18 cellular contexts compared by ENCODE assay signal in the genomic region with DNA sequence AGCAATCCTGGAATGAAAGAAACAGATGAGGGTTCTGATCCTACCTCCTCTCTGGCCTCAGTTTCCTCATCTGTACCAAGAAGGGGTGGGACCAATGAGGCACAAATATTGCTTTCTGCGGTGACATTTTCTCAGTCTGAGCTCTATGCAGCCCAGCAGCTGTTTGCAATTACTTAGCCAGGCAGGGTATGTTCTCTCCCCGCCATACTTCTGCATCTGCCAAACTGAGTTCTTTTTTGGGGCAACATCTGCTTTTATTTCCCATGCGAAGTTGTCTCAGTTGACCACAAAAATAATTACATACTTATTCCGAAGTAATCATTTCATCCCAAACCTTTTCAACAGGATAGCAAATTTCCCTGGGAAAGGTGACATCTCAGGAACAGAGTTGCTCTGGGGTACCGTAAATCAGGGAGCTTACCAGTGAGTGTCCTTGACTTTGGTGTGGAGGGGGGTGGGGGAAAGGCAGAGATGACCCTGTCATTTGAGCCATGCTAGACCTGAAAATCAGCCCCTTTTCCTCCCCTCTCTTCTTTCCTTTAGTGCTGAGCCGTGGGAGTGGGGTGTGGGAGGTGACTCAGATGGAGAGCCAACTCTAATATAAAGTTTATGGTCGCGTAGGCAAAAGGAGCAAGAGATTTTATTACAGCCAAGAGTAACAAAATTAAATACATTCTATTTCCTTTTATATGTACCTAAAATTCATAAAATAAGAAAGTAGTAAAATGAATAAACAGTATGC.
DNase-seq lines count a peak whose midpoint lies in the region; ATAC-seq, FAIRE-seq and TF ChIP-seq lines count a peak whose summit lies in the region.
"Had no signal": no experiment of that assay in that cellular context is flagged by ENCODE, and none has a peak within 500 bp of the region (broad histone marks: within the 10 kb centered on the region; RNA-seq: fewer than 3 reads in every experiment).

No MANE protein-coding gene starts in this region.

- intact Hi-C loops in left ventricle myocardium superior (cut with micrococcal nuclease), result no loop called here
- intact Hi-C loops in activated naive CD4-positive, alpha-beta T cell treated with anti-CD3 and anti-CD28 coated beads for 36 hours (cut with micrococcal nuclease), result no loop called here

- H3K27me3 ChIP-seq in right atrium auricular region, result no peaks in the 10 kb centered on the region

- peaks cover 0 to 22% of the 10 kb centered on the region in 2 donors for H3K4me1 ChIP-seq in right atrium auricular region

- H3K27me3 Mint-ChIP-seq in nephron (ENCODE audit: low read depth), result no peaks in the 10 kb centered on the region
- no peaks in the 10 kb centered on the region for H3K27me3 Mint-ChIP-seq in activated naive CD4-positive, alpha-beta T cell treated with anti-CD3 and anti-CD28 coated beads for 36 hours (ENCODE audit: low read depth)

- DNase-seq in left ventricle myocardium superior (no peak), right atrium auricular region (ENCODE audit: low spot score) (no peak), left lobe of liver (ENCODE audit: low spot score) (no peak)
- DNase-seq in activated naive CD4-positive, alpha-beta T cell treated with anti-CD3 and anti-CD28 coated beads for 36 hours, result no peak
- DNase-seq: AML-193; Calu3; CD4-positive, alpha-beta T cell; HFFc6; KBM-7; NCI-H345; NCI-H526 treated with DMSO at 0.1 percent for 48 hours; OCI-M1 had no signal

- H3K27ac Mint-ChIP-seq in nephron, result peak overlapping the region; percentile 76 to 90 (median 82)
- H3K27ac Mint-ChIP-seq in activated naive CD4-positive, alpha-beta T cell treated with anti-CD3 and anti-CD28 coated beads for 36 hours, result no peak overlapping the region
- H3K27ac Mint-ChIP-seq: CD4-positive, alpha-beta T cell; GM23338; HFFc6 had no signal

- no peaks in the 10 kb centered on the region for H3K36me3 Mint-ChIP-seq in nephron (ENCODE audit: low read depth)
- no peaks in the 10 kb centered on the region for H3K36me3 Mint-ChIP-seq in activated naive CD4-positive, alpha-beta T cell treated with anti-CD3 and anti-CD28 coated beads for 36 hours (ENCODE audit: low read depth)

- H3K36me3 ChIP-seq in right atrium auricular region, result no peaks in the 10 kb centered on the region

- no peaks in the 10 kb centered on the region for H3K9me3 ChIP-seq in right atrium auricular region

- H3K4me3 ChIP-seq in right atrium auricular region, result no peak overlapping the region
- H3K4me3 ChIP-seq: GM23338 had no signal

- no peaks in the 10 kb centered on the region for H3K9me3 Mint-ChIP-seq in nephron
- no peaks in the 10 kb centered on the region for H3K9me3 Mint-ChIP-seq in activated naive CD4-positive, alpha-beta T cell treated with anti-CD3 and anti-CD28 coated beads for 36 hours
- H3K9me3 Mint-ChIP-seq: CD4-positive, alpha-beta T cell; HFFc6 had no signal

- peak; percentile 67 for FAIRE-seq in endometrium (lab: Jason Lieb, UNC)
- FAIRE-seq: GM12891 had no signal

- CTCF ChIA-PET in activated naive CD4-positive, alpha-beta T cell treated with anti-CD3 and anti-CD28 coated beads for 36 hours (lab: Charles Lee), result interaction anchor here (1.1 kb wide), 1 partner anchor 55 kb away, joined by 3 read pairs; no protein-coding TSS in a partner anchor

- H3K4me1 Mint-ChIP-seq in nephron, result peaks cover 56% of the 10 kb centered on the region
- H3K4me1 Mint-ChIP-seq in activated naive CD4-positive, alpha-beta T cell treated with anti-CD3 and anti-CD28 coated beads for 36 hours (ENCODE audit: low read depth), result peaks cover 3% of the 10 kb centered on the region

- no peak overlapping the region for H3K27ac ChIP-seq in right atrium auricular region

- TF ChIP-seq CTCF in right atrium auricular region (IDR thresholded peaks at IDR 0.05), result no peak
- TF ChIP-seq CTCF in nephron (IDR thresholded peaks at IDR 0.05; ENCODE audit: unreplicated experiment in 3 of 3), result no peak

- peak overlapping the region in 2 of 3 experiments; percentile 22 to 23 for H3K4me3 Mint-ChIP-seq in nephron
- no peak overlapping the region for H3K4me3 Mint-ChIP-seq in activated naive CD4-positive, alpha-beta T cell treated with anti-CD3 and anti-CD28 coated beads for 36 hours
- H3K4me3 Mint-ChIP-seq: CD4-positive, alpha-beta T cell; GM23338; HFFc6 had no signal

- ATAC-seq in left ventricle myocardium superior, result peak; percentile 27
- ATAC-seq in GM19351 (IDR thresholded peaks at IDR 0.05; ENCODE audit: unreplicated experiment), result no peak
- ATAC-seq in HG02885 (IDR thresholded peaks at IDR 0.05; ENCODE audit: poor library complexity, unreplicated experiment), result no peak
- no peak for ATAC-seq in left lobe of liver
- ATAC-seq: GM23338 had no signal
